8 cellular contexts compared by ENCODE assay signal in genomic region chr14:100239840-100240724, GRCh38. TPM values are rescaled to one million over a fixed set of nuclear protein-coding genes. Genes with fewer than 3 reads are reported as not detected.
A peak's percentile ranks its signal among the peaks of the same experiment; 100 is the strongest.
DNase-seq lines count a peak whose midpoint lies in the region; ATAC-seq, FAIRE-seq and TF ChIP-seq lines count a peak whose summit lies in the region.

No MANE protein-coding gene starts in this region.

- peak overlapping the region; percentile 87 for H3K27ac Mint-ChIP-seq in T-helper 2 cell treated with Interferon-gamma antibody and Interleukin-4, amounts not matched to agents 5 μg/mL and 100 μg/mL, for 36 hours
- peak overlapping the region; percentile 90 for H3K27ac Mint-ChIP-seq in astrocyte (ENCODE audit: unreplicated experiment)

- peaks cover 19% of the 10 kb centered on the region for H3K4me1 ChIP-seq in astrocyte (ENCODE audit: insufficient read depth, low read length)
- H3K4me1 ChIP-seq in aorta (ENCODE audit: control insufficient read depth in 1 of 2, insufficient read depth in 2 of 2, low read length in 2 of 2) = peaks cover 2 to 9% of the 10 kb centered on the region in 2 donors

- H3K4me3 ChIP-seq in astrocyte (ENCODE audit: insufficient read depth, low read depth, low read length) (peak overlapping the region; percentile 85), aorta (ENCODE audit: low read length in 2 of 2) (peak overlapping the region; percentile 58 to 93)

- H3K9me3 ChIP-seq in astrocyte (ENCODE audit: insufficient read depth, low read depth, low read length) = no peaks in the 10 kb centered on the region
- H3K9me3 ChIP-seq in aorta (ENCODE audit: control insufficient read depth, low read length) = no peaks in the 10 kb centered on the region

- no peaks in the 10 kb centered on the region for H3K36me3 ChIP-seq in astrocyte (ENCODE audit: insufficient read depth, low read length)
- no peaks in the 10 kb centered on the region for H3K36me3 ChIP-seq in aorta (ENCODE audit: control insufficient read depth in 1 of 2, insufficient read depth in 2 of 2, low read length in 1 of 2)

- peak; percentile 76 for DNase-seq in NCI-H1105 treated with DMSO at 0.1 percent for 48 hours (lab: John Stamatoyannopoulos, UW)
- DNase-seq in T-helper 2 cell treated with Interferon-gamma antibody and Interleukin-4, amounts not matched to agents 5 μg/mL and 100 μg/mL, for 36 hours (ENCODE audit: low spot score) = peak; percentile 87
- peak; percentile 95 for DNase-seq in astrocyte (ENCODE audit: low read depth)
- DNase-seq in hepatic stellate cell (ENCODE audit: low spot score) = peak; percentile 80
- peak; percentile 85 for DNase-seq in renal cortical epithelial cell (ENCODE audit: low read depth)
- DNase-seq in aorta = peak; percentile 93 to 96

- H2AFZ ChIP-seq in astrocyte (ENCODE audit: low read depth, low read length) = peak overlapping the region; percentile 34

- H3K4me1 Mint-ChIP-seq in T-helper 2 cell treated with Interferon-gamma antibody and Interleukin-4, amounts not matched to agents 5 μg/mL and 100 μg/mL, for 36 hours (ENCODE audit: low read depth) = peaks cover 38% of the 10 kb centered on the region
- peaks cover 17% of the 10 kb centered on the region for H3K4me1 Mint-ChIP-seq in astrocyte (ENCODE audit: low read depth, unreplicated experiment)

- no peaks in the 10 kb centered on the region for H3K27me3 Mint-ChIP-seq in T-helper 2 cell treated with Interferon-gamma antibody and Interleukin-4, amounts not matched to agents 5 μg/mL and 100 μg/mL, for 36 hours (ENCODE audit: low read depth)
- no peaks in the 10 kb centered on the region for H3K27me3 Mint-ChIP-seq in astrocyte (ENCODE audit: low read depth, unreplicated experiment)

- H3K79me2 ChIP-seq in astrocyte (ENCODE audit: insufficient read depth, low read length) = peaks cover 87% of the 10 kb centered on the region

- 1% methylated on average over 47 to 121 of the region's 121 CpGs for WGBS in aorta, 2 donors

- TF ChIP-seq CTCF in GM12874 (IDR thresholded peaks at IDR 0.05; ENCODE audit: insufficient read depth, low read depth, low read length) (peak; percentile 80), astrocyte (IDR thresholded peaks at IDR 0.05; ENCODE audit: insufficient read depth, low read depth, low read length) (no peak)

- peaks cover 71% of the 10 kb centered on the region for H4K20me1 ChIP-seq in astrocyte (ENCODE audit: insufficient read depth, low read length)

- intact Hi-C loops in aorta (cut with DNase I) = loop anchor here (2.0 to 10.0 kb wide), 4 partner anchors 37 to 137 kb away; partner anchors contain the start of genes WDR25 (in 2 of the 2) and SLC25A29 (in 1 of the 2)

- peaks cover 44% of the 10 kb centered on the region for H3K36me3 Mint-ChIP-seq in T-helper 2 cell treated with Interferon-gamma antibody and Interleukin-4, amounts not matched to agents 5 μg/mL and 100 μg/mL, for 36 hours (ENCODE audit: low read depth)
- H3K36me3 Mint-ChIP-seq in astrocyte (ENCODE audit: low read depth, unreplicated experiment) = peaks cover 4% of the 10 kb centered on the region

- H3K9me3 Mint-ChIP-seq in T-helper 2 cell treated with Interferon-gamma antibody and Interleukin-4, amounts not matched to agents 5 μg/mL and 100 μg/mL, for 36 hours = no peaks in the 10 kb centered on the region
- peaks cover 1% of the 10 kb centered on the region for H3K9me3 Mint-ChIP-seq in astrocyte (ENCODE audit: unreplicated experiment)

- H3K27me3 ChIP-seq in astrocyte (ENCODE audit: insufficient read depth, low read length) = no peaks in the 10 kb centered on the region
- H3K27me3 ChIP-seq in aorta (ENCODE audit: control insufficient read depth in 1 of 2, insufficient read depth in 2 of 2, low read length in 1 of 2) = no peaks in the 10 kb centered on the region

- H3K9ac ChIP-seq in astrocyte (ENCODE audit: low read length) = peak overlapping the region; percentile 94

- ATAC-seq in HG02678 (IDR thresholded peaks at IDR 0.05; ENCODE audit: unreplicated experiment) (peak; percentile 37), aorta (ENCODE audit: low FRiP score) (peak; percentile 85)

- FAIRE-seq in astrocyte (lab: Jason Lieb, UNC) = no peak

- H3K27ac ChIP-seq in astrocyte (ENCODE audit: low read depth, low read length) = peak overlapping the region; percentile 92
- peak overlapping the region; percentile 88 to 90 for H3K27ac ChIP-seq in aorta (ENCODE audit: low read depth in 1 of 2, low read length in 2 of 2)

- H3K4me2 ChIP-seq in astrocyte (ENCODE audit: low read length) = peak overlapping the region; percentile 94

- peak overlapping the region; percentile 85 for H3K4me3 Mint-ChIP-seq in T-helper 2 cell treated with Interferon-gamma antibody and Interleukin-4, amounts not matched to agents 5 μg/mL and 100 μg/mL, for 36 hours
- H3K4me3 Mint-ChIP-seq in astrocyte (ENCODE audit: unreplicated experiment) = peak overlapping the region; percentile 89

RNA-seq across cellular contexts. Expression of gene YY1, which starts 1.1 kb away (rescaled TPM):
- total RNA-seq in astrocyte (84.5 and 87.5 TPM in 2 replicates), renal cortical epithelial cell (47.2 and 64.3 TPM in 2 replicates), aorta (10 to 100 TPM; 46.0 to 57.3 TPM)
- 10 to 100 TPM; 23.1 to 36.1 TPM for polyA plus RNA-seq in aorta

Comparison
In these comparisons a context has a peak if more than half of its experiments do, and no peak if none do; other contexts are left out.
1. Peak in every context shown above with its lines: DNase-seq, ATAC-seq, H3K4me3 ChIP-seq and H3K27ac ChIP-seq.